10 cellular contexts compared by ENCODE assay signal in genomic region chr16:2482181-2483107, GRCh38. TPM values are rescaled to one million over a fixed set of nuclear protein-coding genes. Genes with fewer than 3 reads are reported as not detected.
DNase-seq lines count a peak whose midpoint lies in the region; ATAC-seq and TF ChIP-seq lines count a peak whose summit lies in the region.
"Had no signal": no experiment of that assay in that cellular context is flagged by ENCODE, and none has a peak within 500 bp of the region (broad histone marks: within the 10 kb centered on the region; RNA-seq: fewer than 3 reads in every experiment).

No MANE protein-coding gene starts in this region.

- DNase-seq in NCI-H82 (lab: John Stamatoyannopoulos, UW): peak; percentile 56
- no peak for DNase-seq in NCI-H82 treated with DMSO at 0.1 percent for 48 hours (lab: John Stamatoyannopoulos, UW; ENCODE audit: unreplicated experiment)
- peak; percentile 69 for DNase-seq in medulla oblongata (ENCODE audit: extremely low spot score)
- peak; percentile 55 to 59 for DNase-seq in tibial nerve (ENCODE audit: low spot score in 2 of 2)
- DNase-seq: ACHN, islet precursor cell had no signal

- no peak for TF ChIP-seq CTCF in tibial nerve (IDR thresholded peaks at IDR 0.05)

- 65 to 67% methylated on average over 28 of the region's 28 CpGs for WGBS in tibial nerve, 2 donors

- no peak for ATAC-seq in HG03457 (IDR thresholded peaks at IDR 0.05; ENCODE audit: unreplicated experiment)
- no peak for ATAC-seq in GM18909 (IDR thresholded peaks at IDR 0.05; ENCODE audit: poor library complexity, unreplicated experiment)
- no peak for ATAC-seq in GM18517 (IDR thresholded peaks at IDR 0.05; ENCODE audit: unreplicated experiment)

- no peaks in the 10 kb centered on the region for H3K27me3 ChIP-seq in tibial nerve

- H3K4me1 ChIP-seq in tibial nerve: peaks cover 0 to 36% (median 8%) of the 10 kb centered on the region in 4 donors

- peak overlapping the region in 2 of 4 donors; percentile 21 to 33 for H3K4me3 ChIP-seq in tibial nerve

- TF ChIP-seq POLR2A in tibial nerve (IDR thresholded peaks at IDR 0.05): no peak

- H3K36me3 ChIP-seq in tibial nerve: peaks cover 0 to 7% (median 0%) of the 10 kb centered on the region in 3 donors

- TF ChIP-seq EP300 in tibial nerve (IDR thresholded peaks at IDR 0.05): peak in 1 of 2 donors; percentile 30

- peak overlapping the region; percentile 75 for H3K27ac ChIP-seq in cingulate gyrus (ENCODE audit: low read depth, low read length)
- peak overlapping the region in 3 of 4 donors; percentile 23 to 70 (median 61) for H3K27ac ChIP-seq in tibial nerve

- H3K9me3 ChIP-seq in tibial nerve: no peaks in the 10 kb centered on the region

RNA-seq across cellular contexts. Expression of gene TBC1D24, which starts 7.5 kb away (rescaled TPM):
- 10 to 100 TPM; 12.0 to 18.3 (median 16.3) TPM for total RNA-seq in tibial nerve

RNA-seq across cellular contexts. Expression of gene NTN3, which starts 11.3 kb away (rescaled TPM):
- total RNA-seq in tibial nerve: under 1 TPM in 1 of 4 donors, not detected in 3; 0.39 TPM

RNA-seq across cellular contexts. Expression of gene TEDC2, which starts 22.5 kb away (rescaled TPM):
- total RNA-seq in tibial nerve: 1 to 10 TPM in 3 of 4 donors, not detected in 1; 1.3 to 2.5 (median 1.8) TPM

RNA-seq across cellular contexts. Expression of gene ATP6V0C, which starts 31.3 kb away (rescaled TPM):
- 10 to 100 TPM; 48.1 to 73.0 (median 61.1) TPM for total RNA-seq in tibial nerve

RNA-seq across cellular contexts. Expression of gene AMDHD2, which starts 37.7 kb away (rescaled TPM):
- 10 to 100 TPM; 40.4 to 64.5 (median 55.2) TPM for total RNA-seq in tibial nerve
